Comparison of ENCODE assay signal across 8 cellular contexts in the genomic region with DNA sequence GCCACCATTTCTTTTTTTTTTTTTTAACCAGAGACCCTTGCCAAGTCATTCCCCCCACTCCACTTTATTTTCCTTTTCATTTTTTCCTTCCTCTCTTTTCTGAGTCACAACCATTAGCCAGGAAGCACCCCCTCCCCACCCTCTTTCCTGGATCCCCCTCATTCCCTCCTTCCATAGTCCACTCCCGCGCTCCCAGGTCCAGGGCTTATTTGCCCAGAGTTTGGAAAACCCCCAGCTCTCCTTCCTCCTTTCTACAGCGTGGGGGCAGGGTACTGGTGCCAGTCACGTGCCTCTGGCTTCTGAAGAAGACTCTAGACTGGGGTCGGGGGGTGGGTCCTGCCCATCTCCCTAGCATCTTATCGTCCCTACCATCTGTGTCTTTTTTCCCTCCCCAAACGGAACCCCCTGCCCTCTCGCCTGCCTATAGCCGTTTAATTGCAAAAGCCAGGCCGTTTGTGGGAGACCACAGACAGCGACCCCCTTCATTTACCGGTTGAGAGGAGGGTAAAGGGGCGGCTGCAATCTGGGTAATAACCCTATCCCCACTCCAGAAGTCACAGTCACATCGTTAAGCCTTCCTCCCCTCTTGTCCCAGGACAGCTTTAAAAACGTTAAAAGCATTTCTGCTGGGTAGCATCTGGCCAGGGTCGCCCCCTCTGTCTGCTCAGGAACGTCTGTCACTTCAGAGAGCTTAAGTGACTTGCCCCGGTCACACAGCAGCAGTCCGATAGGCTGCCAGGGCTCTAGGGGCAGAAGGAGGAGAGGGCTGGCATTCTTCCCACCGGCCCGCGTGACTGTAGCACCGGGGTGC. TPM values are rescaled to one million over a fixed set of nuclear protein-coding genes. Genes with fewer than 3 reads are reported as not detected.
DNase-seq lines count a peak whose midpoint lies in the region; ATAC-seq and TF ChIP-seq lines count a peak whose summit lies in the region.

No MANE protein-coding gene starts in this region.

- no peaks in the 10 kb centered on the region for H3K9me3 ChIP-seq in CD8-positive, alpha-beta T cell (ENCODE audit: low read length)
- H3K9me3 ChIP-seq in GM23248 (ENCODE audit: low read depth) (no peaks in the 10 kb centered on the region), adipocyte (ENCODE audit: control insufficient read depth, low read length) (no peaks in the 10 kb centered on the region)

- peak overlapping the region; percentile 97 for H3K9ac ChIP-seq in GM23248
- H3K9ac ChIP-seq in adipocyte (ENCODE audit: low read length): peak overlapping the region; percentile 99

- H3K27me3 ChIP-seq in CD8-positive, alpha-beta T cell (ENCODE audit: insufficient read depth, low read length): no peaks in the 10 kb centered on the region
- no peaks in the 10 kb centered on the region for H3K27me3 ChIP-seq in GM23248 (replicated peaks; ENCODE audit: insufficient read depth)
- H3K27me3 ChIP-seq in adipocyte (replicated peaks; ENCODE audit: control insufficient read depth, insufficient read depth, low read length): no peaks in the 10 kb centered on the region

- H3F3A ChIP-seq in GM23248 (ENCODE audit: insufficient read depth): peaks cover 31% of the 10 kb centered on the region

- DNase-seq in CD8-positive, alpha-beta T cell: peak in 1 of 7 experiments; percentile 20
- DNase-seq in GM23248 (peak; percentile 74), NCI-H524 treated with DMSO at 0.1 percent for 48 hours (lab: John Stamatoyannopoulos, UW) (peak; percentile 96), adipocyte (ENCODE audit: low read depth) (no peak), immature natural killer cell (no peak), NCI-H2081 treated with DMSO at 0.1 percent for 48 hours (lab: John Stamatoyannopoulos, UW) (no peak)

- H3K27ac Mint-ChIP-seq in CD8-positive, alpha-beta T cell: peak overlapping the region; percentile 96
- peak overlapping the region; percentile 93 to 98 (median 98) for H3K27ac Mint-ChIP-seq in immature natural killer cell
- peak overlapping the region; percentile 97 for H3K27ac Mint-ChIP-seq in stimulated activated naive CD8-positive, alpha-beta T cell treated with anti-CD3 and anti-CD28 coated beads, Interleukin-15, Interleukin-2, amounts not matched to agents 100 ng/mL and 50 ng/mL, for 24 hours

- intact Hi-C loops in CD8-positive, alpha-beta T cell (cut with DNase I, micrococcal nuclease): loop anchor here (1.0 to 10.0 kb wide), 8 partner anchors 18 to 1973 kb away; partner anchors contain the start of genes GADD45GIP1 (in 1 of the 2), GCDH (in 1 of the 2), GET3 (in 1 of the 2) and PRDX2 (in 1 of the 2)

- peaks cover 62% of the 10 kb centered on the region for H3K4me1 Mint-ChIP-seq in CD8-positive, alpha-beta T cell (ENCODE audit: low read depth)
- H3K4me1 Mint-ChIP-seq in immature natural killer cell: peaks cover 57 to 58% of the 10 kb centered on the region in 2 donors
- peaks cover 73% of the 10 kb centered on the region for H3K4me1 Mint-ChIP-seq in stimulated activated naive CD8-positive, alpha-beta T cell treated with anti-CD3 and anti-CD28 coated beads, Interleukin-15, Interleukin-2, amounts not matched to agents 100 ng/mL and 50 ng/mL, for 24 hours (ENCODE audit: low read depth)

- H3K4me3 Mint-ChIP-seq in CD8-positive, alpha-beta T cell: peak overlapping the region; percentile 99
- H3K4me3 Mint-ChIP-seq in immature natural killer cell: peak overlapping the region; percentile 97 to 100 (median 98)
- peak overlapping the region; percentile 99 for H3K4me3 Mint-ChIP-seq in stimulated activated naive CD8-positive, alpha-beta T cell treated with anti-CD3 and anti-CD28 coated beads, Interleukin-15, Interleukin-2, amounts not matched to agents 100 ng/mL and 50 ng/mL, for 24 hours

- no peak for ATAC-seq in CD8-positive, alpha-beta T cell
- ATAC-seq in GM19397 (IDR thresholded peaks at IDR 0.05; ENCODE audit: unreplicated experiment): no peak

- H4K20me1 ChIP-seq in GM23248 (ENCODE audit: insufficient read depth): peaks cover 6% of the 10 kb centered on the region; the same call in 1 of the 2 replicates

- no peaks in the 10 kb centered on the region for H3K27me3 Mint-ChIP-seq in CD8-positive, alpha-beta T cell (ENCODE audit: low read depth)
- H3K27me3 Mint-ChIP-seq in immature natural killer cell (ENCODE audit: low read depth in 3 of 3): peaks cover 15 to 23% (median 21%) of the 10 kb centered on the region in 3 donors
- H3K27me3 Mint-ChIP-seq in stimulated activated naive CD8-positive, alpha-beta T cell treated with anti-CD3 and anti-CD28 coated beads, Interleukin-15, Interleukin-2, amounts not matched to agents 100 ng/mL and 50 ng/mL, for 24 hours: no peaks in the 10 kb centered on the region

- CTCF ChIA-PET in CD8-positive, alpha-beta T cell (lab: Charles Lee): interaction anchor here (0.5 to 2.3 kb wide), 3 partner anchors 28 to 242 kb away, joined by 3 to 13 read pairs (median 4); no protein-coding TSS in a partner anchor

- H3K36me3 ChIP-seq in CD8-positive, alpha-beta T cell (ENCODE audit: insufficient read depth, low read length): peaks cover 23% of the 10 kb centered on the region
- peaks cover 25% of the 10 kb centered on the region for H3K36me3 ChIP-seq in GM23248 (ENCODE audit: low read depth)
- H3K36me3 ChIP-seq in adipocyte (ENCODE audit: control insufficient read depth, insufficient read depth, low read length, severe bottlenecking): peaks cover 34% of the 10 kb centered on the region

- POLR2A ChIA-PET in CD8-positive, alpha-beta T cell (lab: Charles Lee): interaction anchor here (0.6 to 2.5 kb wide), 9 partner anchors 10 to 268 kb away, joined by 3 to 13 read pairs (median 3); partner anchors contain the start of genes GCDH and SYCE2

- H3K4me2 ChIP-seq in GM23248 (ENCODE audit: unreplicated experiment): peak overlapping the region; percentile 77

- H2AFZ ChIP-seq in GM23248: peak overlapping the region; percentile 88

- in situ Hi-C loops in GM23248 (cut with MboI): no loop called here

- peaks cover 50% of the 10 kb centered on the region for H3K79me2 ChIP-seq in GM23248 (ENCODE audit: insufficient read depth)

- H3K4me1 ChIP-seq in CD8-positive, alpha-beta T cell (ENCODE audit: insufficient read depth, low read length): peaks cover 48% of the 10 kb centered on the region
- H3K4me1 ChIP-seq in GM23248 (ENCODE audit: insufficient read depth) (peaks cover 19% of the 10 kb centered on the region), adipocyte (ENCODE audit: control insufficient read depth, insufficient read depth, low read length) (peaks cover 38% of the 10 kb centered on the region)

- H3K9me2 ChIP-seq in GM23248 (ENCODE audit: insufficient read depth): no peaks in the 10 kb centered on the region

- 11 to 12% methylated on average over 22 to 23 of the region's 23 CpGs for WGBS in GM23248 (ENCODE audit: low coverage in 1 of 2, low lambda C conversion rate in 2 of 2, missing lambda C conversion rate in 2 of 2), 2 experiments

- peak overlapping the region; percentile 49 for H3K27ac ChIP-seq in CD8-positive, alpha-beta T cell (ENCODE audit: low read depth, low read length)
- H3K27ac ChIP-seq in GM23248: peak overlapping the region; percentile 26

- no peak for TF ChIP-seq CTCF in CD8-positive, alpha-beta T cell (IDR thresholded peaks at IDR 0.05)

- peaks cover 52% of the 10 kb centered on the region for H3K36me3 Mint-ChIP-seq in CD8-positive, alpha-beta T cell
- H3K36me3 Mint-ChIP-seq in immature natural killer cell: peaks cover 9 to 28% (median 15%) of the 10 kb centered on the region in 3 donors
- peaks cover 51% of the 10 kb centered on the region for H3K36me3 Mint-ChIP-seq in stimulated activated naive CD8-positive, alpha-beta T cell treated with anti-CD3 and anti-CD28 coated beads, Interleukin-15, Interleukin-2, amounts not matched to agents 100 ng/mL and 50 ng/mL, for 24 hours (ENCODE audit: low read depth)

- H3K4me3 ChIP-seq in CD8-positive, alpha-beta T cell (ENCODE audit: low read depth, low read length): peak overlapping the region; percentile 65
- H3K4me3 ChIP-seq in GM23248: peak overlapping the region; percentile 73
- H3K4me3 ChIP-seq in adipocyte (ENCODE audit: low read length): peak overlapping the region; percentile 97

- no peaks in the 10 kb centered on the region for H3K9me3 Mint-ChIP-seq in CD8-positive, alpha-beta T cell
- no peaks in the 10 kb centered on the region for H3K9me3 Mint-ChIP-seq in immature natural killer cell
- H3K9me3 Mint-ChIP-seq in stimulated activated naive CD8-positive, alpha-beta T cell treated with anti-CD3 and anti-CD28 coated beads, Interleukin-15, Interleukin-2, amounts not matched to agents 100 ng/mL and 50 ng/mL, for 24 hours: no peaks in the 10 kb centered on the region

RNA-seq across cellular contexts. Expression of gene CALR, which starts 1.0 kb away (rescaled TPM):
- total RNA-seq in CD8-positive, alpha-beta T cell: 100 to 1,000 TPM; 618 to 650 TPM
- 1,238 and 1,432 TPM in 2 replicates for total RNA-seq in GM23248 (2014; rRNA removed; shearing (Covaris generic))
- 1,015 and 1,067 TPM in 2 replicates for polyA plus RNA-seq in GM23248 (2016; fragmentation: Nextera tagmentation; extraction: Ambion mirVana)
- polyA plus RNA-seq in immature natural killer cell: 100 to 1,000 TPM; 125 to 301 (median 238) TPM

RNA-seq across cellular contexts. Expression of gene FARSA, which starts 3.9 kb away (rescaled TPM):
- 10 to 100 TPM; 17.4 to 17.5 TPM for total RNA-seq in CD8-positive, alpha-beta T cell
- 33.5 and 39.2 TPM in 2 replicates for total RNA-seq in GM23248 (2014; rRNA removed; shearing (Covaris generic))
- polyA plus RNA-seq in GM23248 (2016; fragmentation: Nextera tagmentation; extraction: Ambion mirVana) (79.9 and 83.4 TPM in 2 replicates), immature natural killer cell (10 to 100 TPM; 57.2 to 82.0 (median 71.1) TPM)

RNA-seq across cellular contexts. Expression of gene RAD23A, which starts 8.2 kb away (rescaled TPM):
- 10 to 100 TPM; 86.3 to 90.8 TPM for total RNA-seq in CD8-positive, alpha-beta T cell
- total RNA-seq in GM23248 (2014; rRNA removed; shearing (Covaris generic)): 88.5 and 107 TPM in 2 replicates
- polyA plus RNA-seq in GM23248 (2016; fragmentation: Nextera tagmentation; extraction: Ambion mirVana) (177 and 182 TPM in 2 replicates), immature natural killer cell (100 to 1,000 TPM in 1 of 3 donors, 10 to 100 TPM in 2; 68.9 to 121 (median 69.4) TPM)

RNA-seq across cellular contexts. Expression of gene SYCE2, which starts 18.4 kb away (rescaled TPM):
- total RNA-seq in CD8-positive, alpha-beta T cell: 1 to 10 TPM; 2.4 to 2.9 TPM
- 0.25 TPM in 1 of 2 replicates, not detected in the other for total RNA-seq in GM23248 (2014; rRNA removed; shearing (Covaris generic))
- polyA plus RNA-seq in GM23248 (2016; fragmentation: Nextera tagmentation; extraction: Ambion mirVana) (0.49 and 0.56 TPM in 2 replicates), immature natural killer cell (under 1 TPM in 1 of 3 donors, not detected in 2; 0.20 TPM)

RNA-seq across cellular contexts. Expression of gene GADD45GIP1, which starts 19.6 kb away (rescaled TPM):
- total RNA-seq in CD8-positive, alpha-beta T cell: 10 to 100 TPM; 13.2 to 14.4 TPM
- total RNA-seq in GM23248 (2014; rRNA removed; shearing (Covaris generic)): 41.6 and 48.4 TPM in 2 replicates
- polyA plus RNA-seq in GM23248 (2016; fragmentation: Nextera tagmentation; extraction: Ambion mirVana): 132 and 136 TPM in 2 replicates
- 10 to 100 TPM; 37.4 to 69.1 (median 56.8) TPM for polyA plus RNA-seq in immature natural killer cell

Comparison
In these comparisons a context has a peak if more than half of its experiments do, and no peak if none do; other contexts are left out.
1. DNase-seq: peak in GM23248 (single experiment) and NCI-H524 treated with DMSO at 0.1 percent for 48 hours (single experiment); none in adipocyte (single experiment), immature natural killer cell (0 of 3) and NCI-H2081 treated with DMSO at 0.1 percent for 48 hours (single experiment).
2. Peak in every context shown above with its lines, with median percentiles within 50 percentile points of each other: H3K4me3 ChIP-seq, H3K27ac Mint-ChIP-seq and H3K4me3 Mint-ChIP-seq.